In genomic region chr4:38923746-38924145, GRCh38 we compare ENCODE assay signal across 23 cellular contexts. TPM values are rescaled to one million over a fixed set of nuclear protein-coding genes. Genes with fewer than 3 reads are reported as not detected.
"Had no signal": no experiment of that assay in that cellular context is flagged by ENCODE, and none has a peak within 500 bp of the region (broad histone marks: within the 10 kb centered on the region; RNA-seq: fewer than 3 reads in every experiment).

No MANE protein-coding gene starts in this region.

- H3K36me3 Mint-ChIP-seq: naive thymus-derived CD8-positive, alpha-beta T cell had no signal

- H3K27ac Mint-ChIP-seq: activated CD8-positive, alpha-beta T cell treated with anti-CD3 and anti-CD28 coated beads, Interleukin-2, amount 10 ng/mL, durations not matched to agents 7 days and 5 days; activated naive CD4-positive, alpha-beta T cell treated with anti-CD3 and anti-CD28 coated beads for 36 hours; activated T-cell treated with anti-CD3 and anti-CD28 coated beads, Interleukin-2, amount 50 U/mL, for 24 hours; activated T-helper 2 cell treated with anti-CD3 and anti-CD28 coated beads, Interferon-gamma antibody, Interleukin-2, Interleukin-4, amounts not matched to agents 10 μg/mL and 5 μg/mL and 100 μg/mL, durations not matched to agents 14 hours and 24 hours and 36 hours; naive thymus-derived CD8-positive, alpha-beta T cell; type B pancreatic cell had no signal

- H3K27me3 Mint-ChIP-seq: activated T-cell treated with anti-CD3 and anti-CD28 coated beads, Interleukin-2, amount 50 U/mL, for 24 hours; naive thymus-derived CD8-positive, alpha-beta T cell; type B pancreatic cell had no signal

- H3K4me3 Mint-ChIP-seq: activated CD8-positive, alpha-beta T cell treated with anti-CD3 and anti-CD28 coated beads, Interleukin-2, amount 10 ng/mL, durations not matched to agents 7 days and 5 days; activated naive CD4-positive, alpha-beta T cell treated with anti-CD3 and anti-CD28 coated beads for 36 hours; activated T-cell treated with anti-CD3 and anti-CD28 coated beads, Interleukin-2, amount 50 U/mL, for 24 hours; naive thymus-derived CD8-positive, alpha-beta T cell; type B pancreatic cell had no signal

- H3K27ac ChIP-seq: ascending aorta, neutrophil, parathyroid adenoma, suprapubic skin had no signal

- H3K9me3 Mint-ChIP-seq: activated naive CD4-positive, alpha-beta T cell treated with anti-CD3 and anti-CD28 coated beads for 36 hours; activated T-cell treated with anti-CD3 and anti-CD28 coated beads, Interleukin-2, amount 50 U/mL, for 24 hours; activated T-helper 2 cell treated with anti-CD3 and anti-CD28 coated beads, Interferon-gamma antibody, Interleukin-2, Interleukin-4, amounts not matched to agents 10 μg/mL and 5 μg/mL and 100 μg/mL, durations not matched to agents 14 hours and 24 hours and 36 hours; naive thymus-derived CD8-positive, alpha-beta T cell; type B pancreatic cell had no signal

- FAIRE-seq: endothelial cell of umbilical vein had no signal

- H3K9me3 ChIP-seq: ascending aorta, neutrophil, suprapubic skin had no signal

- H3K36me3 ChIP-seq: neutrophil had no signal

- H3K4me1 ChIP-seq: ascending aorta, parathyroid adenoma, suprapubic skin had no signal

- H3K27me3 ChIP-seq: ascending aorta, neutrophil, suprapubic skin had no signal

- ATAC-seq: activated CD8-positive, alpha-beta T cell treated with anti-CD3 and anti-CD28 coated beads, Interleukin-2, amount 10 ng/mL, durations not matched to agents 7 days and 5 days; left ventricle myocardium superior; naive thymus-derived CD8-positive, alpha-beta T cell had no signal

- H3K9ac ChIP-seq: parathyroid adenoma had no signal

- H3K4me3 ChIP-seq: ascending aorta, suprapubic skin had no signal

- DNase-seq: activated CD4-positive, alpha-beta T cell treated with anti-CD3 and anti-CD28 coated beads for 48 hours; activated CD4-positive, CD25-positive, alpha-beta regulatory T cell; activated CD8-positive, alpha-beta T cell treated with anti-CD3 and anti-CD28 coated beads, Interleukin-2, amount 10 ng/mL, durations not matched to agents 7 days and 5 days; activated naive CD4-positive, alpha-beta T cell treated with anti-CD3 and anti-CD28 coated beads for 36 hours; activated T-cell treated with anti-CD3 and anti-CD28 coated beads, Interleukin-2, amount 50 U/mL, for 24 hours; effector CD8-positive, alpha-beta T cell; foreskin fibroblast; islet precursor cell; left ventricle myocardium superior; naive thymus-derived CD8-positive, alpha-beta T cell; stimulated activated CD4-positive, alpha-beta T cell treated with anti-CD3 and anti-CD28 coated beads, Interleukin-12 subunit alpha, Interleukin-12 subunit beta, amount 100 ng/mL, for 4 hours; stimulated activated CD4-positive, alpha-beta T cell treated with anti-CD3 and anti-CD28 coated beads, Interleukin-1b, Interleukin-23, amount 100 ng/mL, for 48 hours; stimulated activated CD8-positive, alpha-beta memory T cell treated with anti-CD3 and anti-CD28 coated beads, Interleukin-4, amount 100 ng/mL, for 48 hours; stimulated activated naive CD4-positive, alpha-beta T cell; T-helper 1 cell; T1000 had no signal

RNA-seq across cellular contexts. Expression of gene FAM114A1, which starts 56.1 kb away (rescaled TPM):
- polyA plus RNA-seq: naive thymus-derived CD8-positive, alpha-beta T cell had no signal
